ENCODE assay signal across 14 cellular contexts in genomic region chr5:149019562-149020140, GRCh38. TPM values are rescaled to one million over a fixed set of nuclear protein-coding genes. Genes with fewer than 3 reads are reported as not detected.
"Had no signal": no experiment of that assay in that cellular context is flagged by ENCODE, and none has a peak within 500 bp of the region (broad histone marks: within the 10 kb centered on the region; RNA-seq: fewer than 3 reads in every experiment).

No MANE protein-coding gene starts in this region.

- DNase-seq: activated B cell treated with CpG ODN at 0.5 μM for 24 hours; activated effector memory CD4-positive, alpha-beta T cell treated with Interleukin-2 at 50 U/mL for 16 hours; activated naive CD8-positive, alpha-beta T cell treated with anti-CD3 and anti-CD28 coated beads for 36 hours; activated T-cell treated with anti-CD3 and anti-CD28 coated beads, Interleukin-2, amount 50 U/mL, for 24 hours; esophagus squamous epithelium; heart left ventricle; right cardiac atrium; stimulated activated CD4-positive, alpha-beta T cell treated with anti-CD3 and anti-CD28 coated beads, Interleukin-1b, Interleukin-23, amount 100 ng/mL, for 48 hours; stimulated activated naive CD4-positive, alpha-beta T cell had no signal

- H3K79me2 ChIP-seq: parathyroid adenoma had no signal

- H3K27me3 ChIP-seq: esophagus squamous epithelium, heart left ventricle, neural progenitor cell had no signal

- H3K4me1 ChIP-seq: neural progenitor cell had no signal

- H3K36me3 ChIP-seq: esophagus squamous epithelium, heart left ventricle, neural progenitor cell had no signal

- H3K4me2 ChIP-seq: neural progenitor cell had no signal

- H3K9me3 ChIP-seq: esophagus squamous epithelium, heart left ventricle had no signal

- H3K4me3 ChIP-seq: esophagus squamous epithelium, heart left ventricle, neural progenitor cell had no signal

- H3K9ac ChIP-seq: neural progenitor cell, parathyroid adenoma had no signal

- H2AFZ ChIP-seq: neural progenitor cell, parathyroid adenoma had no signal

- FAIRE-seq: frontal cortex, keratinocyte had no signal

- ATAC-seq: SK-N-SH treated with all-trans-retinoic acid at 6 μM for 48 hours had no signal

- H3K27ac ChIP-seq: esophagus squamous epithelium, neural progenitor cell, parathyroid adenoma had no signal

RNA-seq across cellular contexts. Expression of gene SH3TC2, which starts 43.2 kb away (rescaled TPM):
- total RNA-seq: activated B cell treated with CpG ODN at 0.5 μM for 24 hours; activated naive CD8-positive, alpha-beta T cell treated with anti-CD3 and anti-CD28 coated beads for 36 hours had no signal
